ENCODE assay signal across 8 cellular contexts in genomic region chr9:42550789-42551357, GRCh38.
DNase-seq lines count a peak whose midpoint lies in the region; ATAC-seq and TF ChIP-seq lines count a peak whose summit lies in the region.
"Not testable (repeated sequence)": the region's sequence is repeated elsewhere in the genome, so short reads cannot be mapped to it uniquely, and the experiment has no call there.

No MANE protein-coding gene starts in this region.

- H3K27ac ChIP-seq in CD4-positive, alpha-beta memory T cell (ENCODE audit: low read depth, low read length); IMR-90 (ENCODE audit: insufficient read depth, low read length); lung (ENCODE audit: low read depth in 1 of 2, low read length in 1 of 2): not testable (repeated sequence)

- not testable (repeated sequence) for H4K20me1 ChIP-seq in IMR-90 (ENCODE audit: insufficient read depth, low read length)

- H3K79me1 ChIP-seq in IMR-90 (ENCODE audit: low read depth in 1 of 2, low read length in 2 of 2), result not testable (repeated sequence)

- not testable (repeated sequence) for H2AK9ac ChIP-seq in IMR-90 (replicated peaks; ENCODE audit: low read depth, low read length, poor library complexity)

- H3K4me1 Mint-ChIP-seq in CD4-positive, alpha-beta memory T cell, result not testable (repeated sequence)

- H3K27me3 Mint-ChIP-seq in CD4-positive, alpha-beta memory T cell, result not testable (repeated sequence)

- H2BK15ac ChIP-seq in IMR-90 (ENCODE audit: low read depth, low read length), result not testable (repeated sequence)

- H3K27me3 ChIP-seq in CD4-positive, alpha-beta memory T cell (ENCODE audit: insufficient read depth, low read length); IMR-90 (ENCODE audit: control insufficient read depth, insufficient read depth, low read length); lung (ENCODE audit: control insufficient read depth, insufficient read depth): not testable (repeated sequence)

- not testable (repeated sequence) for BruUV-seq in IMR-90 (replicated peaks; lab: Mats Ljungman, UMichigan)

- in situ Hi-C loops in IMR-90 (cut with MboI; ENCODE audit: low sequenced_read_pairs), result not testable (repeated sequence)

- H2BK120ac ChIP-seq in IMR-90 (ENCODE audit: low read depth, low read length), result not testable (repeated sequence)

- peak; percentile 80 for ATAC-seq in GM19397 (IDR thresholded peaks at IDR 0.05; ENCODE audit: unreplicated experiment)
- ATAC-seq in HG02798 (IDR thresholded peaks at IDR 0.05; ENCODE audit: poor library complexity, unreplicated experiment), result peak; percentile 79
- ATAC-seq in IMR-90 (ENCODE audit: low read depth), result peak; percentile 91
- peak; percentile 75 for ATAC-seq in lung (ENCODE audit: insufficient read depth, low FRiP score)

- not testable (repeated sequence) for H3K14ac ChIP-seq in IMR-90 (replicated peaks; ENCODE audit: low read depth, low read length)

- H2AFZ ChIP-seq in IMR-90 (replicated peaks; ENCODE audit: low read length, poor library complexity), result not testable (repeated sequence)

- not testable (repeated sequence) for TF ChIP-seq POLR2A in IMR-90 (IDR thresholded peaks at IDR 0.05; ENCODE audit: low read depth, low read length)

- dilution Hi-C loops in IMR-90 (cut with HindIII; ENCODE audit: low sequenced_read_pairs, unreplicated experiment), result not testable (repeated sequence)

- not testable (repeated sequence) for H3K36me3 Mint-ChIP-seq in CD4-positive, alpha-beta memory T cell

- H3K36me3 ChIP-seq in CD4-positive, alpha-beta memory T cell (ENCODE audit: insufficient read depth, low read length); IMR-90 (ENCODE audit: control insufficient read depth, insufficient read depth, low read length); lung (ENCODE audit: control insufficient read depth in 2 of 2, insufficient read depth in 2 of 2, low read length in 2 of 2): not testable (repeated sequence)

- not testable (repeated sequence) for H3K4me1 ChIP-seq in CD4-positive, alpha-beta memory T cell (ENCODE audit: insufficient read depth, low read length); IMR-90 (ENCODE audit: control insufficient read depth, insufficient read depth, low read length); lung (ENCODE audit: control insufficient read depth in 2 of 2, insufficient read depth in 2 of 2, low read length in 2 of 2)

- not testable (repeated sequence) for H3K9ac ChIP-seq in IMR-90 (ENCODE audit: low read depth, low read length)

- H3K9me3 Mint-ChIP-seq in CD4-positive, alpha-beta memory T cell, result not testable (repeated sequence)

- H3K23ac ChIP-seq in IMR-90 (ENCODE audit: low read depth, low read length), result not testable (repeated sequence)

- not testable (repeated sequence) for H3K9me3 ChIP-seq in CD4-positive, alpha-beta memory T cell (ENCODE audit: control insufficient read depth in 1 of 2, low read length in 2 of 2); IMR-90 (ENCODE audit: control insufficient read depth, insufficient read depth, low read length); lung (ENCODE audit: control insufficient read depth in 2 of 2, insufficient read depth in 1 of 2, low read length in 1 of 2)

- not testable (repeated sequence) for H3K4me2 ChIP-seq in IMR-90 (ENCODE audit: low read depth, low read length)

- TF ChIP-seq CTCF in IMR-90 (conservative IDR thresholded peaks at IDR 0.05; ENCODE audit: low read depth, low read length), result peak; percentile 25; the same call in 1 of the 2 replicates
- peak; percentile 37 for TF ChIP-seq CTCF in epithelial cell of proximal tubule (conservative IDR thresholded peaks at IDR 0.05; ENCODE audit: low read depth, low read length)
- TF ChIP-seq CTCF in lung (IDR thresholded peaks at IDR 0.05; ENCODE audit: control extremely low read depth, extremely low read depth), result not testable (repeated sequence)

- H4K5ac ChIP-seq in IMR-90 (ENCODE audit: low read depth, low read length), result not testable (repeated sequence)

- not testable (repeated sequence) for H4K91ac ChIP-seq in IMR-90 (ENCODE audit: insufficient read depth, low read depth, low read length)

- no CpG with 5 or more reads among the region's 36 CpGs for WGBS in IMR-90 (ENCODE audit: extremely low coverage in 2 of 2, insufficient read length in 1 of 2), 2 experiments
- 6 to 12% methylated on average over 7 to 22 of the region's 36 CpGs for WGBS in lung, 2 donors

- CTCF ChIA-PET in CD4-positive, alpha-beta memory T cell (lab: Charles Lee; ENCODE audit: partially characterized antibody); IMR-90 (lab: Yijun Ruan, JAX): not testable (repeated sequence)

- DNase-seq in CD4-positive, alpha-beta memory T cell, result peak; percentile 9 to 37 (median 21)
- not testable (repeated sequence) for DNase-seq in IMR-90; epithelial cell of proximal tubule (ENCODE audit: low read depth); lung (ENCODE audit: low spot score)
- DNase-seq in activated T-cell treated with anti-CD3 and anti-CD28 coated beads, Interleukin-2, amount 50 U/mL, for 48 hours, result peak; percentile 31 to 35
- peak; percentile 28 for DNase-seq in stimulated activated CD8-positive, alpha-beta memory T cell treated with anti-CD3 and anti-CD28 coated beads, Interleukin-4, amount 100 ng/mL, for 48 hours

- peak; percentile 9; the same call in 1 of the 2 replicates for TF ChIP-seq RAD21 in IMR-90 (IDR thresholded peaks at IDR 0.05; ENCODE audit: low read length)

- H3K27ac Mint-ChIP-seq in CD4-positive, alpha-beta memory T cell, result not testable (repeated sequence)

- intact Hi-C loops in CD4-positive, alpha-beta memory T cell (cut with micrococcal nuclease); IMR-90 (cut with micrococcal nuclease): not testable (repeated sequence)

- H3K4ac ChIP-seq in IMR-90 (ENCODE audit: low read depth, low read length), result not testable (repeated sequence)

- H2AK5ac ChIP-seq in IMR-90 (ENCODE audit: low read depth, low read length), result not testable (repeated sequence)

- H3K4me3 Mint-ChIP-seq in CD4-positive, alpha-beta memory T cell, result not testable (repeated sequence)

- POLR2A ChIA-PET in CD4-positive, alpha-beta memory T cell (lab: Charles Lee; ENCODE audit: partially characterized antibody); IMR-90 (lab: Charles Lee; ENCODE audit: unreplicated experiment): not testable (repeated sequence)

- not testable (repeated sequence) for H2BK20ac ChIP-seq in IMR-90 (ENCODE audit: low read depth, low read length)

- not testable (repeated sequence) for H3K18ac ChIP-seq in IMR-90 (ENCODE audit: low read depth, low read length)

- not testable (repeated sequence) for H4K8ac ChIP-seq in IMR-90 (ENCODE audit: low read depth in 2 of 2, low read length in 2 of 2)

- not testable (repeated sequence) for H3K4me3 ChIP-seq in CD4-positive, alpha-beta memory T cell (ENCODE audit: low read length in 2 of 2); IMR-90 (ENCODE audit: insufficient read depth, low read depth, low read length); epithelial cell of proximal tubule (ENCODE audit: low read depth, low read length); lung

- H3K56ac ChIP-seq in IMR-90 (ENCODE audit: extremely low read depth, insufficient read depth, low read length), result not testable (repeated sequence)

- H3K9me1 ChIP-seq in IMR-90 (ENCODE audit: insufficient read depth, low read length), result not testable (repeated sequence)

- not testable (repeated sequence) for H2BK5ac ChIP-seq in IMR-90 (ENCODE audit: low read depth, low read length, poor library complexity, severe bottlenecking)
